Comparison of ENCODE assay signal across 18 cellular contexts in genomic region chr13:22933571-22934181, GRCh38.
DNase-seq lines count a peak whose midpoint lies in the region; ATAC-seq, FAIRE-seq and TF ChIP-seq lines count a peak whose summit lies in the region.
"Had no signal": no experiment of that assay in that cellular context is flagged by ENCODE, and none has a peak within 500 bp of the region (broad histone marks: within the 10 kb centered on the region; RNA-seq: fewer than 3 reads in every experiment).

No MANE protein-coding gene starts in this region.

- no peaks in the 10 kb centered on the region for H3K79me1 ChIP-seq in trophoblast cell (ENCODE audit: low read length)

- no peak overlapping the region for H2BK120ac ChIP-seq in trophoblast cell (ENCODE audit: insufficient read depth, low read length, poor library complexity)

- TF ChIP-seq CTCF in bronchial epithelial cell (IDR thresholded peaks at IDR 0.05; ENCODE audit: insufficient read depth, low read length, severe bottlenecking) (no peak), omental fat pad (IDR thresholded peaks at IDR 0.05) (no peak)

- H3K4ac ChIP-seq in trophoblast cell (ENCODE audit: low read depth, low read length): no peak overlapping the region

- H3K4me2 ChIP-seq in trophoblast cell (ENCODE audit: low read length): no peak overlapping the region
- H3K4me2 ChIP-seq: BLaER1 treated with 17β-estradiol and CSF1 and Interleukin-3, amounts not matched to agents 10 nM and 100 nM had no signal

- no peak overlapping the region for H2BK5ac ChIP-seq in trophoblast cell (ENCODE audit: low read depth, low read length, poor library complexity)

- WGBS in trophoblast cell (ENCODE audit: extremely low coverage, insufficient coverage, insufficient read length): 99% methylated on average over 8 of the region's 8 CpGs

- DNase-seq in GM12892 (ENCODE audit: insufficient read length) (no peak), HTR-8/SVneo (ENCODE audit: insufficient read length, low spot score) (no peak), bronchial epithelial cell (ENCODE audit: low read depth) (no peak), trophoblast cell (no peak), omental fat pad (ENCODE audit: low spot score) (no peak), NCI-H2171 treated with DMSO at 0.1 percent for 48 hours (lab: John Stamatoyannopoulos, UW) (no peak)
- DNase-seq: Calu3; CD8-positive, alpha-beta T cell; DMS79 treated with DMSO at 0.1 percent for 48 hours; GF-D8; GM23248; HFFc6; Karpas-422; KBM-7 had no signal

- H3K23ac ChIP-seq in trophoblast cell (ENCODE audit: low read length): no peak overlapping the region

- TF ChIP-seq POLR2A in GM12892 (IDR thresholded peaks at IDR 0.05; ENCODE audit: low read depth, low read length): no peak

- no peak overlapping the region for H4K91ac ChIP-seq in trophoblast cell (ENCODE audit: low read depth, low read length)

- H3K4me3 ChIP-seq in bronchial epithelial cell (ENCODE audit: low read depth, low read length): no peak overlapping the region
- H3K4me3 ChIP-seq in trophoblast cell (ENCODE audit: low read depth, low read length): peak overlapping the region; percentile 42
- H3K4me3 ChIP-seq: BLaER1 treated with 17β-estradiol and CSF1 and Interleukin-3, amounts not matched to agents 10 nM and 100 nM; GM23248 had no signal

- no peak for ATAC-seq in omental fat pad (ENCODE audit: low FRiP score)
- ATAC-seq in GM19397 (IDR thresholded peaks at IDR 0.05; ENCODE audit: unreplicated experiment): no peak
- ATAC-seq: CD8-positive, alpha-beta T cell; HCT116 had no signal

- H4K8ac ChIP-seq in trophoblast cell (ENCODE audit: low read depth, low read length): no peak overlapping the region

- H3K9me3 ChIP-seq in trophoblast cell (ENCODE audit: insufficient read depth, low read depth, low read length): peaks cover 9% of the 10 kb centered on the region

- no peaks in the 10 kb centered on the region for H3K27me3 ChIP-seq in bronchial epithelial cell (ENCODE audit: control insufficient read depth, insufficient read depth, low read length)
- H3K27me3 ChIP-seq in trophoblast cell (ENCODE audit: insufficient read depth, low read length): no peaks in the 10 kb centered on the region
- H3K27me3 ChIP-seq: BLaER1 treated with 17β-estradiol and CSF1 and Interleukin-3, amounts not matched to agents 10 nM and 100 nM had no signal

- no peak overlapping the region for H3K14ac ChIP-seq in trophoblast cell (ENCODE audit: low read length)

- H3K79me2 ChIP-seq in trophoblast cell (ENCODE audit: control insufficient read depth, insufficient read depth, low read length, poor library complexity): no peaks in the 10 kb centered on the region

- no peaks in the 10 kb centered on the region for H3K36me3 ChIP-seq in bronchial epithelial cell (ENCODE audit: control insufficient read depth, insufficient read depth, low read length)
- H3K36me3 ChIP-seq in trophoblast cell (ENCODE audit: control insufficient read depth in 1 of 2, insufficient read depth in 2 of 2, low read length in 2 of 2): no peaks in the 10 kb centered on the region
- H3K36me3 ChIP-seq: BLaER1 treated with 17β-estradiol and CSF1 and Interleukin-3, amounts not matched to agents 10 nM and 100 nM had no signal

- H3K9ac ChIP-seq in trophoblast cell (ENCODE audit: low read length): no peak overlapping the region
- H3K9ac ChIP-seq: BLaER1 treated with 17β-estradiol and CSF1 and Interleukin-3, amounts not matched to agents 10 nM and 100 nM; GM23248 had no signal

- H3K27ac ChIP-seq in trophoblast cell (ENCODE audit: low read depth, low read length): no peak overlapping the region
- H3K27ac ChIP-seq: BLaER1 treated with 17β-estradiol and CSF1 and Interleukin-3, amounts not matched to agents 10 nM and 100 nM; GM23248 had no signal

- FAIRE-seq in GM12892 (lab: Jason Lieb, UNC) (peak; percentile 70), HTR-8/SVneo (lab: Jason Lieb, UNC) (peak; percentile 97), bronchial epithelial cell (lab: Jason Lieb, UNC) (peak; percentile 100)
- FAIRE-seq: H54 had no signal

- H2AK5ac ChIP-seq in trophoblast cell (ENCODE audit: low read length): no peak overlapping the region

- H3K4me1 ChIP-seq in trophoblast cell (ENCODE audit: control insufficient read depth in 1 of 2, insufficient read depth in 2 of 2, low read length in 2 of 2): no peaks in the 10 kb centered on the region
- H3K4me1 ChIP-seq: BLaER1 treated with 17β-estradiol and CSF1 and Interleukin-3, amounts not matched to agents 10 nM and 100 nM had no signal

- no peak overlapping the region for H4K12ac ChIP-seq in trophoblast cell (ENCODE audit: low read depth, low read length)

- no peak overlapping the region for H2AFZ ChIP-seq in trophoblast cell (ENCODE audit: insufficient read depth, low read length, poor library complexity)
- H2AFZ ChIP-seq: GM23248 had no signal

- no peak overlapping the region for H2BK12ac ChIP-seq in trophoblast cell (ENCODE audit: low read length)

- H3K18ac ChIP-seq in trophoblast cell (ENCODE audit: low read length): no peak overlapping the region
